14 cellular contexts compared by ENCODE assay signal in genomic region chr16:84983308-84983707, GRCh38. TPM values are rescaled to one million over a fixed set of nuclear protein-coding genes. Genes with fewer than 3 reads are reported as not detected.
A peak's percentile ranks its signal among the peaks of the same experiment; 100 is the strongest.
DNase-seq lines count a peak whose midpoint lies in the region; ATAC-seq and TF ChIP-seq lines count a peak whose summit lies in the region.
"Had no signal": no experiment of that assay in that cellular context is flagged by ENCODE, and none has a peak within 500 bp of the region (broad histone marks: within the 10 kb centered on the region; RNA-seq: fewer than 3 reads in every experiment).

No MANE protein-coding gene starts in this region.

- POLR2A ChIA-PET in naive thymus-derived CD4-positive, alpha-beta T cell (lab: Charles Lee): no interaction called here

- no peak overlapping the region for H3K4me3 ChIP-seq in right atrium auricular region
- H3K4me3 ChIP-seq in duodenal mucosa (ENCODE audit: low read depth in 1 of 2, low read length in 2 of 2): no peak overlapping the region
- no peak overlapping the region for H3K4me3 ChIP-seq in naive thymus-derived CD4-positive, alpha-beta T cell (ENCODE audit: low read length)
- H3K4me3 ChIP-seq: skin epidermis had no signal

- no peak overlapping the region for H3K4me3 Mint-ChIP-seq in naive thymus-derived CD4-positive, alpha-beta T cell

- CTCF ChIA-PET in naive thymus-derived CD4-positive, alpha-beta T cell (lab: Charles Lee): interaction anchor here (2.1 kb wide), 1 partner anchor 104 kb away, joined by 8 read pairs; no protein-coding TSS in a partner anchor

- peak overlapping the region in 4 of 9 donors; percentile 2 to 52 (median 40) for H3K27ac Mint-ChIP-seq in naive thymus-derived CD4-positive, alpha-beta T cell

- no peaks in the 10 kb centered on the region for H3K9me3 ChIP-seq in right atrium auricular region
- H3K9me3 ChIP-seq in duodenal mucosa (ENCODE audit: control insufficient read depth in 1 of 2, low read length in 2 of 2): no peaks in the 10 kb centered on the region
- no peaks in the 10 kb centered on the region for H3K9me3 ChIP-seq in naive thymus-derived CD4-positive, alpha-beta T cell (ENCODE audit: control insufficient read depth in 2 of 3, low read length in 3 of 3)

- in situ Hi-C loops in ACHN (cut with HindIII; ENCODE audit: low pct_ligation_motif_present, low pct_unique_long_range_greater_than_20kb, low sequenced_read_pairs): no loop called here

- H3K4me1 Mint-ChIP-seq in naive thymus-derived CD4-positive, alpha-beta T cell: peaks cover 5 to 22% (median 13%) of the 10 kb centered on the region in 7 donors

- peaks cover 47% of the 10 kb centered on the region for H3K36me3 ChIP-seq in right atrium auricular region
- H3K36me3 ChIP-seq in duodenal mucosa (ENCODE audit: control insufficient read depth in 1 of 2, insufficient read depth in 2 of 2, low read length in 2 of 2): peaks cover 20 to 50% of the 10 kb centered on the region in 2 donors
- H3K36me3 ChIP-seq in naive thymus-derived CD4-positive, alpha-beta T cell (ENCODE audit: control insufficient read depth in 2 of 3, insufficient read depth in 3 of 3, low read length in 3 of 3): peaks cover 6 to 46% (median 13%) of the 10 kb centered on the region in 3 experiments

- peak overlapping the region; percentile 15 to 47 for H3K9ac ChIP-seq in duodenal mucosa (ENCODE audit: low read depth in 1 of 2, low read length in 2 of 2)

- peak; percentile 59 for DNase-seq in Right ventricle myocardium superior
- DNase-seq in right atrium auricular region (ENCODE audit: low spot score): no peak
- DNase-seq in naive thymus-derived CD4-positive, alpha-beta T cell: no peak
- no peak for DNase-seq in ACHN
- DNase-seq in NCI-H146 treated with DMSO at 0.1 percent for 48 hours (lab: John Stamatoyannopoulos, UW; ENCODE audit: unreplicated experiment): no peak
- DNase-seq: activated CD4-positive, CD25-positive, alpha-beta regulatory T cell treated with anti-CD3 and anti-CD28 coated beads, Interleukin-2, amount 50 U/mL, for 72 hours; activated T-cell treated with anti-CD3 and anti-CD28 coated beads for 4 hours; DMS 273 treated with DMSO at 0.1 percent for 48 hours; NCI-H1694; NCI-H69 had no signal

- ATAC-seq in Right ventricle myocardium superior (ENCODE audit: poor library complexity) (peak; percentile 52), HG03108 (IDR thresholded peaks at IDR 0.05; ENCODE audit: unreplicated experiment) (no peak), HG02623 (IDR thresholded peaks at IDR 0.05; ENCODE audit: unreplicated experiment) (no peak)
- ATAC-seq in naive thymus-derived CD4-positive, alpha-beta T cell: peak; percentile 79

- H3K27me3 ChIP-seq in right atrium auricular region (no peaks in the 10 kb centered on the region), duodenal mucosa (ENCODE audit: control insufficient read depth in 1 of 2, insufficient read depth in 2 of 2, low read length in 2 of 2) (no peaks in the 10 kb centered on the region)
- no peaks in the 10 kb centered on the region for H3K27me3 ChIP-seq in naive thymus-derived CD4-positive, alpha-beta T cell (ENCODE audit: control insufficient read depth in 2 of 2, insufficient read depth in 2 of 2, low read length in 2 of 2)

- no peak for TF ChIP-seq CTCF in right atrium auricular region (IDR thresholded peaks at IDR 0.05)

- no peaks in the 10 kb centered on the region for H3K9me3 Mint-ChIP-seq in naive thymus-derived CD4-positive, alpha-beta T cell

- peaks cover 4 to 46% (median 17%) of the 10 kb centered on the region in 5 donors for H3K36me3 Mint-ChIP-seq in naive thymus-derived CD4-positive, alpha-beta T cell

- H3K27me3 Mint-ChIP-seq in naive thymus-derived CD4-positive, alpha-beta T cell: no peaks in the 10 kb centered on the region

- H3K4me1 ChIP-seq in right atrium auricular region (peaks cover 0 to 27% of the 10 kb centered on the region in 2 donors), duodenal mucosa (ENCODE audit: control insufficient read depth in 1 of 2, insufficient read depth in 2 of 2, low read length in 2 of 2) (peaks cover 22 to 29% of the 10 kb centered on the region in 2 donors)
- H3K4me1 ChIP-seq in naive thymus-derived CD4-positive, alpha-beta T cell (ENCODE audit: control insufficient read depth in 2 of 2, insufficient read depth in 2 of 2, low read length in 2 of 2): no peaks in the 10 kb centered on the region

- intact Hi-C loops in Right ventricle myocardium superior (cut with DNase I): loop anchor here (10.0 kb wide), 1 partner anchor 101 kb away; no protein-coding TSS in a partner anchor
- intact Hi-C loops in naive thymus-derived CD4-positive, alpha-beta T cell (cut with micrococcal nuclease): no loop called here

- no peak overlapping the region for H3K27ac ChIP-seq in right atrium auricular region
- no peak overlapping the region for H3K27ac ChIP-seq in duodenal mucosa (ENCODE audit: low read depth, low read length)
- H3K27ac ChIP-seq in naive thymus-derived CD4-positive, alpha-beta T cell (ENCODE audit: low read depth, low read length): no peak overlapping the region

RNA-seq across cellular contexts. Expression of gene ZDHHC7, which starts 28.0 kb away (rescaled TPM):
- total RNA-seq in Right ventricle myocardium superior (35.1 TPM), right atrium auricular region (10 to 100 TPM; 36.0 to 48.7 TPM)
- 10 to 100 TPM; 31.7 to 62.2 (median 33.4) TPM for total RNA-seq in naive thymus-derived CD4-positive, alpha-beta T cell
- polyA plus RNA-seq in naive thymus-derived CD4-positive, alpha-beta T cell: 10 to 100 TPM; 33.2 to 47.7 TPM

RNA-seq across cellular contexts. Expression of gene KIAA0513, which starts 44.3 kb away (rescaled TPM):
- total RNA-seq in Right ventricle myocardium superior (10.4 TPM), right atrium auricular region (10 to 100 TPM; 12.6 to 14.1 TPM)
- total RNA-seq in naive thymus-derived CD4-positive, alpha-beta T cell: 10 to 100 TPM in 4 of 5 experiments, 1 to 10 TPM in 1; 9.5 to 28.9 (median 15.1) TPM
- 1 to 10 TPM; 6.9 to 7.9 TPM for polyA plus RNA-seq in naive thymus-derived CD4-positive, alpha-beta T cell

Comparison
In these comparisons a context has a peak if more than half of its experiments do, and no peak if none do; other contexts are left out.
1. ATAC-seq: peak in Right ventricle myocardium superior (single experiment) and naive thymus-derived CD4-positive, alpha-beta T cell (single experiment); none in HG03108 (single experiment) and HG02623 (single experiment).